ENCODE assay signal across 1 cellular context in genomic region chr5:179530069-179530998, GRCh38.
TF ChIP-seq lines count a peak whose summit lies in the region.

No MANE protein-coding gene starts in this region.

TF ChIP-seq in H1, 55 proteins besides CTCF, POLR2A, EP300 and RAD21 (continued from another document):
- TF ChIP-seq EZH2 (IDR thresholded peaks at IDR 0.05; ENCODE audit: low read depth, low read length, severe bottlenecking), result peak; percentile 20
- TF ChIP-seq POLR2AphosphoS5 (IDR thresholded peaks at IDR 0.05; ENCODE audit: low read depth, low read length), result no peak
- no peak for TF ChIP-seq CHD2 (IDR thresholded peaks at IDR 0.05; ENCODE audit: low read length)
- TF ChIP-seq JUND (IDR thresholded peaks at IDR 0.05; ENCODE audit: low read length), result no peak
- no peak for TF ChIP-seq SAP30 (IDR thresholded peaks at IDR 0.05; ENCODE audit: insufficient read depth, insufficient replicate concordance, low read length)
- no peak for TF ChIP-seq CTBP2 (IDR thresholded peaks at IDR 0.05; ENCODE audit: borderline replicate concordance, insufficient read depth, insufficient read length, low read length)
- TF ChIP-seq ATF2 (IDR thresholded peaks at IDR 0.05; ENCODE audit: low read length), result no peak
- no peak for TF ChIP-seq ATF3 (IDR thresholded peaks at IDR 0.05; ENCODE audit: insufficient read depth, low read depth, low read length)
- no peak for TF ChIP-seq GABPA (IDR thresholded peaks at IDR 0.05; ENCODE audit: borderline replicate concordance, insufficient read depth, low read length)
- no peak for TF ChIP-seq BACH1 (IDR thresholded peaks at IDR 0.05; ENCODE audit: low read length)
- TF ChIP-seq YY1 (IDR thresholded peaks at IDR 0.05; ENCODE audit: low read depth, low read length), result no peak
- peak; percentile 80 for TF ChIP-seq E2F6 (IDR thresholded peaks at IDR 0.05)
- no peak for TF ChIP-seq NANOG (IDR thresholded peaks at IDR 0.05; ENCODE audit: insufficient read depth, low read depth, low read length, poor library complexity, severe bottlenecking)
- no peak for TF ChIP-seq USF2 (IDR thresholded peaks at IDR 0.05; ENCODE audit: low read length)
- peak; percentile 42 for TF ChIP-seq KDM4A (IDR thresholded peaks at IDR 0.05; ENCODE audit: low read depth, low read length, severe bottlenecking)
- no peak for TF ChIP-seq CHD1 (IDR thresholded peaks at IDR 0.05; ENCODE audit: low read depth, low read length)
- no peak for TF ChIP-seq TCF12 (IDR thresholded peaks at IDR 0.05; ENCODE audit: low read depth, low read length)
- TF ChIP-seq MAFK (IDR thresholded peaks at IDR 0.05; ENCODE audit: low read depth, low read length), result no peak
- no peak for TF ChIP-seq SP2 (IDR thresholded peaks at IDR 0.05; ENCODE audit: low read length)
- TF ChIP-seq KDM1A (IDR thresholded peaks at IDR 0.05; ENCODE audit: borderline replicate concordance, low read length), result no peak
- no peak for TF ChIP-seq TAF7 (optimal IDR thresholded peaks at IDR 0.05; ENCODE audit: borderline replicate concordance, low read depth, low read length)
- peak; percentile 40; the same call in 1 of the 2 replicates for TF ChIP-seq TBP (IDR thresholded peaks at IDR 0.05; ENCODE audit: low read depth, low read length)
- peak; percentile 74 for TF ChIP-seq MAX (IDR thresholded peaks at IDR 0.05)
- no peak for TF ChIP-seq CHD7 (IDR thresholded peaks at IDR 0.05; ENCODE audit: insufficient replicate concordance, low read length)
- TF ChIP-seq CREB1 (IDR thresholded peaks at IDR 0.05), result no peak
- no peak for TF ChIP-seq GTF2F1 (IDR thresholded peaks at IDR 0.05; ENCODE audit: borderline replicate concordance, low read depth, low read length)
- no peak for TF ChIP-seq RNF2 (IDR thresholded peaks at IDR 0.05; ENCODE audit: borderline replicate concordance, low read depth, low read length, missing control alignments, poor library complexity, severe bottlenecking)
- TF ChIP-seq NRF1 (IDR thresholded peaks at IDR 0.05; ENCODE audit: low read depth, low read length), result peak; percentile 20; the same call in 1 of the 2 replicates
- TF ChIP-seq EGR1 (IDR thresholded peaks at IDR 0.05; ENCODE audit: borderline replicate concordance, low read depth, low read length), result no peak
- TF ChIP-seq RXRA (IDR thresholded peaks at IDR 0.05; ENCODE audit: insufficient read depth, low read depth, low read length), result no peak
